In genomic region chr17:70207184-70207583, GRCh38 we compare ENCODE assay signal across 24 cellular contexts. TPM values are rescaled to one million over a fixed set of nuclear protein-coding genes. Genes with fewer than 3 reads are reported as not detected.
"Had no signal": no experiment of that assay in that cellular context is flagged by ENCODE, and none has a peak within 500 bp of the region (broad histone marks: within the 10 kb centered on the region; RNA-seq: fewer than 3 reads in every experiment).

No MANE protein-coding gene starts in this region.

- H2AFZ ChIP-seq: neural progenitor cell had no signal

- H3K9ac ChIP-seq: neural progenitor cell had no signal

- H3K27ac ChIP-seq: lower lobe of right lung, neural progenitor cell, ovary, prostate gland, right lobe of liver, testis, thyroid gland, vagina had no signal

- H3K4me3 ChIP-seq: lower lobe of right lung, neural progenitor cell, ovary, prostate gland, right lobe of liver, skin epidermis, stomach, testis, thyroid gland, transverse colon, upper lobe of left lung, vagina had no signal

- ATAC-seq: lower lobe of right lung; naive thymus-derived CD8-positive, alpha-beta T cell; right lobe of liver; stimulated activated naive B cell treated with anti-CD40 and anti-IgM and Interleukin-4, amounts not matched to agents 10 μg/mL and 1 μg/mL and 100 μg/mL, for 72 hours; stimulated activated naive CD8-positive, alpha-beta T cell treated with anti-CD3 and anti-CD28 coated beads, Interleukin-15, Interleukin-2, amounts not matched to agents 100 U/mL and 50 U/mL, for 24 hours had no signal

- DNase-seq: hippocampal formation; lower lobe of right lung; mammary epithelial cell; mesenchymal stem cell; naive thymus-derived CD8-positive, alpha-beta T cell; ovary; posterior cingulate gyrus; retina; right lobe of liver; stimulated activated CD4-positive, alpha-beta T cell treated with anti-CD3 and anti-CD28 coated beads, Interleukin-12 subunit alpha, Interleukin-12 subunit beta, amount 100 ng/mL, for 4 hours; stimulated activated CD4-positive, alpha-beta T cell treated with anti-CD3 and anti-CD28 coated beads, Interleukin-15, amount 100 ng/mL, for 24 hours; stimulated activated CD4-positive, alpha-beta T cell treated with anti-CD3 and anti-CD28 coated beads, Interleukin-2, amount 100 ng/mL, for 24 hours; stimulated activated CD4-positive, alpha-beta T cell treated with anti-CD3 and anti-CD28 coated beads, Interleukin-4, amount 100 ng/mL, for 1 hour; stimulated activated naive B cell treated with anti-CD40 and anti-IgM and Interleukin-4, amounts not matched to agents 10 μg/mL and 1 μg/mL and 100 μg/mL, for 72 hours; stimulated activated naive CD8-positive, alpha-beta T cell treated with anti-CD3 and anti-CD28 coated beads, Interleukin-15, Interleukin-2, amounts not matched to agents 100 U/mL and 50 U/mL, for 24 hours; stomach; testis; thyroid gland; transverse colon; upper lobe of left lung had no signal

- H3K4me2 ChIP-seq: neural progenitor cell had no signal

- H3K4me1 ChIP-seq: lower lobe of right lung, neural progenitor cell, prostate gland, right lobe of liver, testis, thyroid gland had no signal

- H3K27me3 ChIP-seq: neural progenitor cell, ovary, right lobe of liver, stomach, testis, thyroid gland, transverse colon, upper lobe of left lung, vagina had no signal

- H3K9me3 ChIP-seq: lower lobe of right lung, ovary, prostate gland, right lobe of liver, stomach, testis, thyroid gland, transverse colon, upper lobe of left lung, vagina had no signal

- H3K36me3 ChIP-seq: lower lobe of right lung, neural progenitor cell, ovary, prostate gland, right lobe of liver, stomach, thyroid gland, transverse colon, upper lobe of left lung, vagina had no signal

RNA-seq across cellular contexts. Expression of gene KCNJ2, which starts 37.9 kb away (rescaled TPM):
- total RNA-seq: naive thymus-derived CD8-positive, alpha-beta T cell had no signal
- polyA plus RNA-seq: naive thymus-derived CD8-positive, alpha-beta T cell had no signal
